In the genomic region with DNA sequence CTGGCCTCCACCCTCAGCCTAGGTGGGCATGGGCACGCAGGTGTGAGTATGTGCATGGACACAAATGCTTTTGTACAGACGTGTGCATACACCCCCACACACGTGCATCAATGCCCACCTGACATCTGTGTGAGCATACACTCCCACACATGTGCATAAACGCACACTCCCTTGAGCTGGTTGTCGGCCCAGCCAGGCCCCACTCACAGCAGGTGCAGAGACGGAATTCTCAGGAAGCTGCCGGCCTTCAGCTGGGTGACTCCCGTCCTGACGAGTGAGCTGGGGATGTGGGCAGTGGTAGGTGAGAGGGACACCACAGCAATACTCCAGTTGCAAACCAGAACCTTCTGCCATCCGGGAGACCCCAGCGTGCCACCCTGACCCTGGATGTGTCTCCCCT, we compare ENCODE assay signal across 31 cellular contexts. TPM values are rescaled to one million over a fixed set of nuclear protein-coding genes. Genes with fewer than 3 reads are reported as not detected.
DNase-seq lines count a peak whose midpoint lies in the region; ATAC-seq, FAIRE-seq and TF ChIP-seq lines count a peak whose summit lies in the region.
"Had no signal": no experiment of that assay in that cellular context is flagged by ENCODE, and none has a peak within 500 bp of the region (broad histone marks: within the 10 kb centered on the region; RNA-seq: fewer than 3 reads in every experiment).

No MANE protein-coding gene starts in this region.

- CTCF ChIA-PET in HepG2 (lab: Yijun Ruan, JAX; ENCODE audit: low intra/inter-chr PET ratio, low total read pairs) = no interaction called here

- no CpG with 5 or more reads among the region's 11 CpGs for WGBS in HepG2 (ENCODE audit: low lambda C conversion rate)
- 90% methylated on average over 2 of the region's 11 CpGs for WGBS in right lobe of liver (ENCODE audit: insufficient coverage, low coverage, low lambda C conversion rate, missing lambda C conversion rate)
- 80% methylated on average over 1 of the region's 11 CpGs; no CpG with 5 or more reads in 1 of the 2 donors for WGBS in gastroesophageal sphincter (ENCODE audit: low coverage in 1 of 2), 2 donors

- H3K36me3 ChIP-seq in HepG2 (replicated peaks in 1 of 2; ENCODE audit: control insufficient read depth in 1 of 2, insufficient read depth in 2 of 2, low read length in 2 of 2) (no peaks in the 10 kb centered on the region), right lobe of liver (no peaks in the 10 kb centered on the region), gastroesophageal sphincter (peaks cover 0 to 6% of the 10 kb centered on the region in 2 donors), MM.1S (replicated peaks; ENCODE audit: insufficient read depth, low read length) (no peaks in the 10 kb centered on the region), osteoblast (ENCODE audit: insufficient read depth, low read length) (no peaks in the 10 kb centered on the region)
- H3K36me3 ChIP-seq: BLaER1 had no signal

- DNase-seq in HepG2 (ENCODE audit: low spot score) (no peak), right lobe of liver (no peak), substantia nigra (lab: John Stamatoyannopoulos, UW) (no peak), MM.1S (no peak), T1000 (lab: John Stamatoyannopoulos, UW) (no peak), osteoblast (ENCODE audit: insufficient read length, low spot score, missing footprints) (no peak)
- DNase-seq: activated CD4-positive, alpha-beta T cell treated with anti-CD3 and anti-CD28 coated beads for 36 hours; activated gamma-delta T cell; activated naive CD8-positive, alpha-beta T cell treated with anti-CD3 and anti-CD28 coated beads, Interleukin-2, amount 50 U/mL, for 24 hours; activated T-cell treated with anti-CD3 and anti-CD28 coated beads, Interleukin-2, amount 50 U/mL, for 1 hour; cortex of kidney; DMS79 treated with DMSO at 0.1 percent for 48 hours; kidney; mesenchymal stem cell; MV-4-11; NCI-H1694; NCI-H2171; NCI-H524; occipital lobe; retina; stimulated activated CD4-positive, alpha-beta T cell treated with anti-CD3 and anti-CD28 coated beads, Interleukin-4, amount 100 ng/mL, for 24 hours; stimulated activated naive B cell treated with anti-CD40 and anti-IgM and Interleukin-4, amounts not matched to agents 10 μg/mL and 1 μg/mL and 100 μg/mL, for 72 hours had no signal

- no TSS peak for BruUV-seq in HepG2 (replicated peaks; lab: Mats Ljungman, UMichigan)

- no peaks in the 10 kb centered on the region for H3K9me2 ChIP-seq in MM.1S (replicated peaks; ENCODE audit: insufficient read depth, low read length)

- H2AFZ ChIP-seq in HepG2 (ENCODE audit: low read length) = no peak overlapping the region
- no peak overlapping the region for H2AFZ ChIP-seq in MM.1S (ENCODE audit: low read length)
- no peak overlapping the region for H2AFZ ChIP-seq in osteoblast (ENCODE audit: low read length)

- FAIRE-seq in HepG2 (lab: Jason Lieb, UNC) = no peak
- FAIRE-seq: endometrium, kidney had no signal

- no peak overlapping the region for H3K4me3 ChIP-seq in HepG2 (replicated peaks in 1 of 3; ENCODE audit: insufficient read depth in 1 of 3, low read depth in 2 of 3, low read length in 3 of 3)
- H3K4me3 ChIP-seq in right lobe of liver = no peak overlapping the region
- peak overlapping the region in 1 of 2 donors; percentile 46 for H3K4me3 ChIP-seq in gastroesophageal sphincter
- H3K4me3 ChIP-seq in MM.1S (ENCODE audit: low read length) = no peak overlapping the region
- H3K4me3 ChIP-seq in osteoblast (ENCODE audit: insufficient read depth, low read length) = no peak overlapping the region
- H3K4me3 ChIP-seq: BLaER1, SK-N-MC had no signal

- H3K79me2 ChIP-seq in HepG2 (ENCODE audit: insufficient read depth, low read length) (no peaks in the 10 kb centered on the region), MM.1S (ENCODE audit: low read length) (no peaks in the 10 kb centered on the region), osteoblast (ENCODE audit: insufficient read depth, low read length) (no peaks in the 10 kb centered on the region)

- no peak for TF ChIP-seq RAD21 in HepG2 (CRISPR knock-in tag; IDR thresholded peaks at IDR 0.05)

- POLR2A ChIA-PET in HepG2 (lab: Yijun Ruan, JAX) = no interaction called here

- ATAC-seq in HepG2 (no peak), right lobe of liver (no peak), gastroesophageal sphincter (no peak)
- ATAC-seq: activated CD4-positive, alpha-beta T cell treated with anti-CD3 and anti-CD28 coated beads for 36 hours; activated naive CD8-positive, alpha-beta T cell treated with anti-CD3 and anti-CD28 coated beads, Interleukin-2, amount 50 U/mL, for 24 hours; Panc1; stimulated activated naive B cell treated with anti-CD40 and anti-IgM and Interleukin-4, amounts not matched to agents 10 μg/mL and 1 μg/mL and 100 μg/mL, for 72 hours had no signal

- in situ Hi-C loops in HepG2 (cut with HindIII; ENCODE audit: extremely low pct_ligation_motif_present, low pct_unique_long_range_greater_than_20kb) = no loop called here

- no peak for TF ChIP-seq EP300 in HepG2 (IDR thresholded peaks at IDR 0.05; ENCODE audit: low read depth in 2 of 2, low read length in 2 of 2)
- TF ChIP-seq EP300 in HepG2 (CRISPR knock-in tag; IDR thresholded peaks at IDR 0.05; ENCODE audit: borderline replicate concordance) = no peak
- TF ChIP-seq EP300 in gastroesophageal sphincter (IDR thresholded peaks at IDR 0.05) = no peak

- H3K27ac ChIP-seq in HepG2 (ENCODE audit: extremely low read length, insufficient read depth, low read length) (no peak overlapping the region), right lobe of liver (no peak overlapping the region), gastroesophageal sphincter (peak overlapping the region in 3 of 4 donors; percentile 77 to 92 (median 90)), substantia nigra (ENCODE audit: low read depth, low read length, poor library complexity, severe bottlenecking) (peak overlapping the region; percentile 92), MM.1S (ENCODE audit: low read length) (no peak overlapping the region), osteoblast (ENCODE audit: low read depth, low read length) (no peak overlapping the region)
- H3K27ac ChIP-seq: BLaER1, SK-N-MC had no signal

- no peaks in the 10 kb centered on the region for H3F3A ChIP-seq in MM.1S (ENCODE audit: insufficient read depth, low read length)

- TF ChIP-seq POLR2A in HepG2 (IDR thresholded peaks at IDR 0.05; ENCODE audit: insufficient read depth in 1 of 2, low read depth in 2 of 2, low read length in 2 of 2) (no peak), right lobe of liver (IDR thresholded peaks at IDR 0.05) (no peak), gastroesophageal sphincter (IDR thresholded peaks at IDR 0.05) (no peak)

- H3K4me2 ChIP-seq in HepG2 (ENCODE audit: low read depth, low read length) = no peak overlapping the region
- H3K4me2 ChIP-seq in MM.1S (ENCODE audit: low read depth, low read length) = no peak overlapping the region
- H3K4me2 ChIP-seq in osteoblast (ENCODE audit: insufficient read depth, low read length) = no peak overlapping the region
- H3K4me2 ChIP-seq: BLaER1 had no signal

- no peaks in the 10 kb centered on the region for H3K9me3 ChIP-seq in HepG2 (ENCODE audit: low read length)
- H3K9me3 ChIP-seq in right lobe of liver = no peaks in the 10 kb centered on the region
- H3K9me3 ChIP-seq in gastroesophageal sphincter = no peaks in the 10 kb centered on the region
- H3K9me3 ChIP-seq in MM.1S (replicated peaks; ENCODE audit: insufficient read depth, low read length) = no peaks in the 10 kb centered on the region
- no peaks in the 10 kb centered on the region for H3K9me3 ChIP-seq in osteoblast (ENCODE audit: low read depth, low read length)
- H3K9me3 ChIP-seq: BLaER1 had no signal

- H3K9ac ChIP-seq in HepG2 (ENCODE audit: insufficient read depth, low read depth, low read length) = no peak overlapping the region
- no peak overlapping the region for H3K9ac ChIP-seq in MM.1S (ENCODE audit: low read length)
- H3K9ac ChIP-seq: BLaER1 had no signal

- H4K20me1 ChIP-seq in HepG2 (ENCODE audit: insufficient read depth, low read length) = no peaks in the 10 kb centered on the region
- no peaks in the 10 kb centered on the region for H4K20me1 ChIP-seq in MM.1S (ENCODE audit: insufficient read depth, low read length)
- H4K20me1 ChIP-seq in osteoblast (ENCODE audit: insufficient read depth, low read length) = no peaks in the 10 kb centered on the region
- H4K20me1 ChIP-seq: BLaER1 had no signal

- no peaks in the 10 kb centered on the region for H3K27me3 ChIP-seq in HepG2 (ENCODE audit: control insufficient read depth in 1 of 2, insufficient read depth in 2 of 2, low read length in 2 of 2)
- no peaks in the 10 kb centered on the region for H3K27me3 ChIP-seq in right lobe of liver
- peaks cover 7% of the 10 kb centered on the region for H3K27me3 ChIP-seq in gastroesophageal sphincter
- H3K27me3 ChIP-seq in MM.1S (replicated peaks; ENCODE audit: insufficient read depth, low read length) = peaks cover 70% of the 10 kb centered on the region
- H3K27me3 ChIP-seq in osteoblast (ENCODE audit: insufficient read depth, low read length) = peaks cover 27% of the 10 kb centered on the region
- H3K27me3 ChIP-seq: BLaER1 had no signal

- intact Hi-C loops in HepG2 (cut with micrococcal nuclease; ENCODE audit: unreplicated experiment) = no loop called here
- intact Hi-C loops in right lobe of liver (cut with DNase I) = no loop called here

- TF ChIP-seq CTCF in HepG2 (CRISPR knock-in tag; IDR thresholded peaks at IDR 0.05) = no peak
- TF ChIP-seq CTCF in right lobe of liver (IDR thresholded peaks at IDR 0.05) = no peak
- TF ChIP-seq CTCF in gastroesophageal sphincter (IDR thresholded peaks at IDR 0.05) = no peak
- TF ChIP-seq CTCF in MM.1S (IDR thresholded peaks at IDR 0.05; ENCODE audit: low read length) = no peak
- TF ChIP-seq CTCF in osteoblast (IDR thresholded peaks at IDR 0.05; ENCODE audit: extremely low read depth, low read depth, low read length) = no peak

- H3K4me1 ChIP-seq in HepG2 (ENCODE audit: insufficient read depth, low read length) (peaks cover 88% of the 10 kb centered on the region), right lobe of liver (peaks cover 0 to 36% (median 9%) of the 10 kb centered on the region in 4 donors), gastroesophageal sphincter (peaks cover 0 to 41% (median 0%) of the 10 kb centered on the region in 3 donors), MM.1S (ENCODE audit: low read length) (0 out of 2 replicates have a peak, but pooled peaks cover 8% of the 10 kb centered on the region), osteoblast (ENCODE audit: insufficient read depth, low read length) (peaks cover 2% of the 10 kb centered on the region)

RNA-seq across cellular contexts. Expression of a gene that starts 1.0 kb away (rescaled TPM):
- not detected in 2 replicates for total RNA-seq in HepG2 (2016; rRNA removed; fragmentation: Illumina TruSeq; extraction: Trizol)
- total RNA-seq in HepG2 (2016; cell fraction: cytosol; rRNA removed; fragmentation: Illumina TruSeq; extraction: Trizol; ENCODE audit: low read depth) = not detected in 2 replicates
- total RNA-seq in HepG2 (2016; cell fraction: insoluble cytoplasmic fraction; rRNA removed; fragmentation: Illumina TruSeq; extraction: Trizol) = not detected in 2 replicates
- total RNA-seq in HepG2 (2016; cell fraction: membrane; rRNA removed; fragmentation: Illumina TruSeq; extraction: Trizol) = not detected in 2 replicates
- total RNA-seq in HepG2 (2016; cell fraction: nucleus; rRNA removed; fragmentation: Illumina TruSeq; extraction: Trizol) = not detected in 2 replicates
- 2.8 and 4.2 TPM in 2 replicates for polyA plus RNA-seq in HepG2 (2011; rRNA removed)
- polyA plus RNA-seq in HepG2 (2011; cell fraction: cytosol; rRNA removed) = 1.2 and 2.3 TPM in 2 replicates
- 19.3 and 20.3 TPM in 2 replicates for polyA plus RNA-seq in HepG2 (2011; cell fraction: nucleus; rRNA removed)
- 2.5 and 5.6 TPM in 2 replicates for polyA plus RNA-seq in HepG2 (2012)
- not detected in 2 replicates for polyA plus RNA-seq in HepG2 (2016; cell fraction: cytosol; fragmentation: Illumina TruSeq; extraction: Trizol; ENCODE audit: low read depth)
- not detected in 2 replicates for polyA plus RNA-seq in HepG2 (2016; cell fraction: insoluble cytoplasmic fraction; fragmentation: Illumina TruSeq; extraction: Trizol; ENCODE audit: low read depth)
- polyA plus RNA-seq in HepG2 (2016; cell fraction: membrane; fragmentation: Illumina TruSeq; extraction: Trizol; ENCODE audit: low read depth) = not detected in 2 replicates
- polyA plus RNA-seq in HepG2 (2016; cell fraction: nucleus; fragmentation: Illumina TruSeq; extraction: Trizol; ENCODE audit: insufficient read depth, low read depth) = not detected in 2 replicates
- 0.16 and 2.2 TPM in 2 replicates for polyA minus RNA-seq in HepG2 (2011; rRNA and poly(A)+ RNA removed; ENCODE audit: low replicate concordance)
- polyA minus RNA-seq in HepG2 (2011; cell fraction: cytosol; rRNA and poly(A)+ RNA removed) = 0.59 and 0.88 TPM in 2 replicates
- polyA minus RNA-seq in HepG2 (2011; cell fraction: nucleus; rRNA and poly(A)+ RNA removed) = 0.39 and 1.5 TPM in 2 replicates
- total RNA-seq in right lobe of liver = 1 to 10 TPM in 5 of 6 experiments, under 1 TPM in 1; 0.99 to 2.0 (median 1.5) TPM
- 10 to 100 TPM; 24.8 to 47.9 (median 36.2) TPM for total RNA-seq in gastroesophageal sphincter
- total RNA-seq in osteoblast = 0.59 and 0.72 TPM in 2 replicates
- total RNA-seq: glomerular endothelial cell, H4 had no signal

RNA-seq across cellular contexts. Expression of a gene that starts 4.8 kb away (rescaled TPM):
- total RNA-seq in HepG2 (2016; rRNA removed; fragmentation: Illumina TruSeq; extraction: Trizol) = not detected in 2 replicates
- 0.81 TPM in 1 of 2 replicates, not detected in the other for total RNA-seq in HepG2 (2016; cell fraction: cytosol; rRNA removed; fragmentation: Illumina TruSeq; extraction: Trizol; ENCODE audit: low read depth)
- not detected in 2 replicates for total RNA-seq in HepG2 (2016; cell fraction: insoluble cytoplasmic fraction; rRNA removed; fragmentation: Illumina TruSeq; extraction: Trizol)
- total RNA-seq in HepG2 (2016; cell fraction: membrane; rRNA removed; fragmentation: Illumina TruSeq; extraction: Trizol) = 0.83 and 1.4 TPM in 2 replicates
- not detected in 2 replicates for total RNA-seq in HepG2 (2016; cell fraction: nucleus; rRNA removed; fragmentation: Illumina TruSeq; extraction: Trizol)
- 27.0 and 31.2 TPM in 2 replicates for polyA plus RNA-seq in HepG2 (2011; rRNA removed)
- polyA plus RNA-seq in HepG2 (2011; cell fraction: cytosol; rRNA removed) = 20.2 and 28.4 TPM in 2 replicates
- polyA plus RNA-seq in HepG2 (2011; cell fraction: nucleus; rRNA removed) = 60.9 and 88.5 TPM in 2 replicates
- polyA plus RNA-seq in HepG2 (2012) = 49.0 and 114 TPM in 2 replicates
- 1.3 and 2.3 TPM in 2 replicates for polyA plus RNA-seq in HepG2 (2016; cell fraction: cytosol; fragmentation: Illumina TruSeq; extraction: Trizol; ENCODE audit: low read depth)
- polyA plus RNA-seq in HepG2 (2016; cell fraction: insoluble cytoplasmic fraction; fragmentation: Illumina TruSeq; extraction: Trizol; ENCODE audit: low read depth) = 1.1 and 1.5 TPM in 2 replicates
- polyA plus RNA-seq in HepG2 (2016; cell fraction: membrane; fragmentation: Illumina TruSeq; extraction: Trizol; ENCODE audit: low read depth) = 0.93 and 1.2 TPM in 2 replicates
- 1.4 and 1.7 TPM in 2 replicates for polyA plus RNA-seq in HepG2 (2016; cell fraction: nucleus; fragmentation: Illumina TruSeq; extraction: Trizol; ENCODE audit: insufficient read depth, low read depth)
- 11.9 TPM in 1 of 2 replicates, not detected in the other for polyA minus RNA-seq in HepG2 (2011; rRNA and poly(A)+ RNA removed; ENCODE audit: low replicate concordance)
- polyA minus RNA-seq in HepG2 (2011; cell fraction: cytosol; rRNA and poly(A)+ RNA removed) = 7.0 and 12.8 TPM in 2 replicates
- polyA minus RNA-seq in HepG2 (2011; cell fraction: nucleus; rRNA and poly(A)+ RNA removed) = 2.5 and 4.8 TPM in 2 replicates
- total RNA-seq in right lobe of liver = 100 to 1,000 TPM in 4 of 6 experiments, 10 to 100 TPM in 2; 38.9 to 263 (median 140) TPM
- total RNA-seq in gastroesophageal sphincter = 100 to 1,000 TPM in 1 of 4 donors, 10 to 100 TPM in 3; 42.8 to 140 (median 52.7) TPM
- not detected in 2 replicates for total RNA-seq in osteoblast
- total RNA-seq: glomerular endothelial cell, H4, occipital lobe had no signal

RNA-seq across cellular contexts. Expression of a gene that starts 9.2 kb away (rescaled TPM):
- not detected in 2 replicates for total RNA-seq in HepG2 (2016; rRNA removed; fragmentation: Illumina TruSeq; extraction: Trizol)
- total RNA-seq in HepG2 (2016; cell fraction: cytosol; rRNA removed; fragmentation: Illumina TruSeq; extraction: Trizol; ENCODE audit: low read depth) = not detected in 2 replicates
- total RNA-seq in HepG2 (2016; cell fraction: insoluble cytoplasmic fraction; rRNA removed; fragmentation: Illumina TruSeq; extraction: Trizol) = not detected in 2 replicates
- total RNA-seq in HepG2 (2016; cell fraction: membrane; rRNA removed; fragmentation: Illumina TruSeq; extraction: Trizol) = not detected in 2 replicates
- not detected in 2 replicates for total RNA-seq in HepG2 (2016; cell fraction: nucleus; rRNA removed; fragmentation: Illumina TruSeq; extraction: Trizol)
- 0.17 and 0.55 TPM in 2 replicates for polyA plus RNA-seq in HepG2 (2011; rRNA removed)
- not detected in 2 replicates for polyA plus RNA-seq in HepG2 (2011; cell fraction: cytosol; rRNA removed)
- 2.3 and 3.0 TPM in 2 replicates for polyA plus RNA-seq in HepG2 (2011; cell fraction: nucleus; rRNA removed)
- 0.40 and 0.55 TPM in 2 replicates for polyA plus RNA-seq in HepG2 (2012)
- polyA plus RNA-seq in HepG2 (2016; cell fraction: cytosol; fragmentation: Illumina TruSeq; extraction: Trizol; ENCODE audit: low read depth) = not detected in 2 replicates
- not detected in 2 replicates for polyA plus RNA-seq in HepG2 (2016; cell fraction: insoluble cytoplasmic fraction; fragmentation: Illumina TruSeq; extraction: Trizol; ENCODE audit: low read depth)
- polyA plus RNA-seq in HepG2 (2016; cell fraction: membrane; fragmentation: Illumina TruSeq; extraction: Trizol; ENCODE audit: low read depth) = not detected in 2 replicates
- polyA plus RNA-seq in HepG2 (2016; cell fraction: nucleus; fragmentation: Illumina TruSeq; extraction: Trizol; ENCODE audit: insufficient read depth, low read depth) = not detected in 2 replicates
- polyA minus RNA-seq in HepG2 (2011; rRNA and poly(A)+ RNA removed; ENCODE audit: low replicate concordance) = 1.1 TPM in 1 of 2 replicates, not detected in the other
- not detected in 2 replicates for polyA minus RNA-seq in HepG2 (2011; cell fraction: cytosol; rRNA and poly(A)+ RNA removed)
- not detected in 2 replicates for polyA minus RNA-seq in HepG2 (2011; cell fraction: nucleus; rRNA and poly(A)+ RNA removed)
- total RNA-seq in right lobe of liver = under 1 TPM in 1 of 6 experiments, not detected in 5; 0.49 TPM
- not detected for total RNA-seq in gastroesophageal sphincter
- total RNA-seq in osteoblast = not detected in 2 replicates
- total RNA-seq: fibroblast of lung, glomerular endothelial cell, myocyte had no signal
- polyA plus RNA-seq: fibroblast of lung had no signal

RNA-seq across cellular contexts. Expression of a gene that starts 18.2 kb away (rescaled TPM):
- not detected in 2 replicates for total RNA-seq in HepG2 (2016; rRNA removed; fragmentation: Illumina TruSeq; extraction: Trizol)
- total RNA-seq in HepG2 (2016; cell fraction: cytosol; rRNA removed; fragmentation: Illumina TruSeq; extraction: Trizol; ENCODE audit: low read depth) = not detected in 2 replicates
- not detected in 2 replicates for total RNA-seq in HepG2 (2016; cell fraction: insoluble cytoplasmic fraction; rRNA removed; fragmentation: Illumina TruSeq; extraction: Trizol)
- total RNA-seq in HepG2 (2016; cell fraction: membrane; rRNA removed; fragmentation: Illumina TruSeq; extraction: Trizol) = not detected in 2 replicates
- not detected in 2 replicates for total RNA-seq in HepG2 (2016; cell fraction: nucleus; rRNA removed; fragmentation: Illumina TruSeq; extraction: Trizol)
- polyA plus RNA-seq in HepG2 (2011; rRNA removed) = 4.9 and 5.5 TPM in 2 replicates
- 2.7 and 4.0 TPM in 2 replicates for polyA plus RNA-seq in HepG2 (2011; cell fraction: cytosol; rRNA removed)
- 3.8 and 4.8 TPM in 2 replicates for polyA plus RNA-seq in HepG2 (2011; cell fraction: nucleus; rRNA removed)
- polyA plus RNA-seq in HepG2 (2012) = 3.1 and 5.9 TPM in 2 replicates
- not detected in 2 replicates for polyA plus RNA-seq in HepG2 (2016; cell fraction: cytosol; fragmentation: Illumina TruSeq; extraction: Trizol; ENCODE audit: low read depth)
- not detected in 2 replicates for polyA plus RNA-seq in HepG2 (2016; cell fraction: insoluble cytoplasmic fraction; fragmentation: Illumina TruSeq; extraction: Trizol; ENCODE audit: low read depth)
- not detected in 2 replicates for polyA plus RNA-seq in HepG2 (2016; cell fraction: membrane; fragmentation: Illumina TruSeq; extraction: Trizol; ENCODE audit: low read depth)
- not detected in 2 replicates for polyA plus RNA-seq in HepG2 (2016; cell fraction: nucleus; fragmentation: Illumina TruSeq; extraction: Trizol; ENCODE audit: insufficient read depth, low read depth)
- 1.1 and 15.3 TPM in 2 replicates for polyA minus RNA-seq in HepG2 (2011; rRNA and poly(A)+ RNA removed; ENCODE audit: low replicate concordance)
- 0.99 TPM in 1 of 2 replicates, not detected in the other for polyA minus RNA-seq in HepG2 (2011; cell fraction: cytosol; rRNA and poly(A)+ RNA removed)
- 2.6 TPM in 1 of 2 replicates, not detected in the other for polyA minus RNA-seq in HepG2 (2011; cell fraction: nucleus; rRNA and poly(A)+ RNA removed)
- total RNA-seq in right lobe of liver = 1 to 10 TPM in 1 of 6 experiments, not detected in 5; 1.0 TPM
- 10 to 100 TPM in 1 of 4 donors, 1 to 10 TPM in 3; 1.2 to 38.8 (median 4.2) TPM for total RNA-seq in gastroesophageal sphincter
- total RNA-seq in osteoblast = not detected in 2 replicates
- total RNA-seq: activated CD4-positive, alpha-beta T cell treated with anti-CD3 and anti-CD28 coated beads for 36 hours; fibroblast of lung; glomerular endothelial cell; H4; occipital lobe had no signal
- polyA plus RNA-seq: fibroblast of lung had no signal

RNA-seq across cellular contexts. Expression of a gene that starts 20.7 kb away (rescaled TPM):
- not detected in 2 replicates for total RNA-seq in HepG2 (2016; rRNA removed; fragmentation: Illumina TruSeq; extraction: Trizol)
- not detected in 2 replicates for total RNA-seq in HepG2 (2016; cell fraction: cytosol; rRNA removed; fragmentation: Illumina TruSeq; extraction: Trizol; ENCODE audit: low read depth)
- not detected in 2 replicates for total RNA-seq in HepG2 (2016; cell fraction: insoluble cytoplasmic fraction; rRNA removed; fragmentation: Illumina TruSeq; extraction: Trizol)
- not detected in 2 replicates for total RNA-seq in HepG2 (2016; cell fraction: membrane; rRNA removed; fragmentation: Illumina TruSeq; extraction: Trizol)
- not detected in 2 replicates for total RNA-seq in HepG2 (2016; cell fraction: nucleus; rRNA removed; fragmentation: Illumina TruSeq; extraction: Trizol)
- polyA plus RNA-seq in HepG2 (2011; rRNA removed) = 0.65 and 0.91 TPM in 2 replicates
- 1.2 TPM in 2 replicates for polyA plus RNA-seq in HepG2 (2011; cell fraction: cytosol; rRNA removed)
- 0.64 and 1.2 TPM in 2 replicates for polyA plus RNA-seq in HepG2 (2011; cell fraction: nucleus; rRNA removed)
- polyA plus RNA-seq in HepG2 (2012) = 1.1 and 2.2 TPM in 2 replicates
- 0.53 and 0.72 TPM in 2 replicates for polyA plus RNA-seq in HepG2 (2016; cell fraction: cytosol; fragmentation: Illumina TruSeq; extraction: Trizol; ENCODE audit: low read depth)
- polyA plus RNA-seq in HepG2 (2016; cell fraction: insoluble cytoplasmic fraction; fragmentation: Illumina TruSeq; extraction: Trizol; ENCODE audit: low read depth) = 0.29 TPM in 1 of 2 replicates, not detected in the other
- polyA plus RNA-seq in HepG2 (2016; cell fraction: membrane; fragmentation: Illumina TruSeq; extraction: Trizol; ENCODE audit: low read depth) = 0.47 TPM in 1 of 2 replicates, not detected in the other
- 0.89 TPM in 1 of 2 replicates, not detected in the other for polyA plus RNA-seq in HepG2 (2016; cell fraction: nucleus; fragmentation: Illumina TruSeq; extraction: Trizol; ENCODE audit: insufficient read depth, low read depth)
- 0.60 and 172 TPM in 2 replicates for polyA minus RNA-seq in HepG2 (2011; rRNA and poly(A)+ RNA removed; ENCODE audit: low replicate concordance)
- polyA minus RNA-seq in HepG2 (2011; cell fraction: cytosol; rRNA and poly(A)+ RNA removed) = not detected in 2 replicates
- polyA minus RNA-seq in HepG2 (2011; cell fraction: nucleus; rRNA and poly(A)+ RNA removed) = not detected in 2 replicates
- 10 to 100 TPM in 4 of 6 experiments, 1 to 10 TPM in 2; 5.6 to 23.6 (median 14.2) TPM for total RNA-seq in right lobe of liver
- 10 to 100 TPM; 18.8 to 42.5 (median 33.0) TPM for total RNA-seq in gastroesophageal sphincter
- 29.0 and 32.4 TPM in 2 replicates for total RNA-seq in osteoblast
- total RNA-seq: occipital lobe had no signal

Comparison
In these comparisons a context has a peak if more than half of its experiments do, and no peak if none do; other contexts are left out.
1. RNA of a gene that starts 4.8 kb away (total RNA-seq): 38.9 to 263 TPM in right lobe of liver and 42.8 to 140 TPM in gastroesophageal sphincter; 0.81 to 1.4 TPM in HepG2 and not detected in osteoblast; every median in the first group is over 10 times any median in the second.
2. H3K27ac ChIP-seq: peak in gastroesophageal sphincter (3 of 4) and substantia nigra (single experiment); none in HepG2 (single experiment), right lobe of liver (0 of 3), MM.1S (single experiment) and osteoblast (single experiment).
3. RNA of a gene that starts 1.0 kb away (total RNA-seq): 24.8 to 47.9 TPM in gastroesophageal sphincter; 0.99 to 2.0 TPM in right lobe of liver, 0.59 to 0.72 TPM in osteoblast and not detected in HepG2; every median in the first group is over 4 times any median in the second.